In genomic region chr4:82017680-82018079, GRCh38 we compare ENCODE assay signal across 10 cellular contexts.
DNase-seq lines count a peak whose midpoint lies in the region; TF ChIP-seq lines count a peak whose summit lies in the region.
"Had no signal": no experiment of that assay in that cellular context is flagged by ENCODE, and none has a peak within 500 bp of the region (broad histone marks: within the 10 kb centered on the region; RNA-seq: fewer than 3 reads in every experiment).

No MANE protein-coding gene starts in this region.

- H3K27me3 ChIP-seq in transverse colon = no peaks in the 10 kb centered on the region

- H3K4me1 ChIP-seq in transverse colon = no peaks in the 10 kb centered on the region
- H3K4me1 ChIP-seq: parathyroid adenoma had no signal

- intact Hi-C loops in transverse colon (cut with DNase I; ENCODE audit: low total_unique reads) = no loop called here

- no peak for TF ChIP-seq EP300 in transverse colon (IDR thresholded peaks at IDR 0.05; ENCODE audit: low read depth)

- H3K36me3 ChIP-seq in transverse colon = no peaks in the 10 kb centered on the region

- TF ChIP-seq POLR2A in transverse colon (IDR thresholded peaks at IDR 0.05) = no peak

- H3K4me3 ChIP-seq in transverse colon = no peak overlapping the region

- H3K9me3 ChIP-seq in transverse colon = no peaks in the 10 kb centered on the region

- in situ Hi-C loops in KBM-7 (cut with MboI; ENCODE audit: low pct_unique_long_range_greater_than_20kb, low sequenced_read_pairs) = no loop called here
- in situ Hi-C loops in transverse colon (cut with MboI; ENCODE audit: low pct_ligation_motif_present in 1 of 4, low pct_unique_long_range_greater_than_20kb in 1 of 4, low sequenced_read_pairs in 3 of 4) = no loop called here

- DNase-seq in GM04504 (ENCODE audit: low read depth) (peak; percentile 2), KBM-7 (peak; percentile 21), astrocyte of the hippocampus (ENCODE audit: low read depth, low spot score) (peak; percentile 67), lung microvascular endothelial cell (ENCODE audit: low read depth in 2 of 2) (peak; percentile 41 to 44), 8988T (no peak), GOT3 (lab: John Stamatoyannopoulos, UW) (no peak), transverse colon (no peak)
- no peak for DNase-seq in stimulated activated CD8-positive, alpha-beta memory T cell treated with anti-CD3 and anti-CD28 coated beads, Interleukin-4, amount 100 ng/mL, for 48 hours
- DNase-seq: NCI-H1092 treated with DMSO at 0.1 percent for 48 hours had no signal

- H3K27ac ChIP-seq in transverse colon = no peak overlapping the region
- H3K27ac ChIP-seq: parathyroid adenoma had no signal

- no peak for TF ChIP-seq CTCF in transverse colon (IDR thresholded peaks at IDR 0.05)

- 75 to 81% methylated on average over 2 of the region's 2 CpGs for WGBS in transverse colon (ENCODE audit: low coverage in 1 of 2), 2 donors

Comparison
In these comparisons a context has a peak if more than half of its experiments do, and no peak if none do; other contexts are left out.
1. DNase-seq: peak in GM04504 (single experiment), KBM-7 (single experiment), astrocyte of the hippocampus (single experiment) and lung microvascular endothelial cell (2 of 2); none in 8988T (single experiment), stimulated activated CD8-positive, alpha-beta memory T cell treated with anti-CD3 and anti-CD28 coated beads, Interleukin-4, amount 100 ng/mL, for 48 hours (single experiment), GOT3 (single experiment) and transverse colon (single experiment).